In genomic region chr16:28218109-28218508, GRCh38 we compare ENCODE assay signal across 8 cellular contexts. TPM values are rescaled to one million over a fixed set of nuclear protein-coding genes. Genes with fewer than 3 reads are reported as not detected.
A peak's percentile ranks its signal among the peaks of the same experiment; 100 is the strongest.
DNase-seq lines count a peak whose midpoint lies in the region; ATAC-seq and TF ChIP-seq lines count a peak whose summit lies in the region.

No MANE protein-coding gene starts in this region.

- POLR2A ChIA-PET in activated CD4-positive, alpha-beta memory T cell treated with anti-CD3 and anti-CD28 coated beads for 36 hours (lab: Charles Lee): interaction anchor here (0.7 to 1.5 kb wide), 3 partner anchors 16 to 105 kb away, joined by 3 to 5 read pairs (median 3); no protein-coding TSS in a partner anchor

- no peak overlapping the region for H3K4me3 ChIP-seq in MG63
- H3K4me3 ChIP-seq in fibroblast of mammary gland (ENCODE audit: control insufficient read depth, low read depth, low read length): no peak overlapping the region

- no peak for ATAC-seq in GM21786 (IDR thresholded peaks at IDR 0.05; ENCODE audit: unreplicated experiment)
- no peak for ATAC-seq in HG03025 (IDR thresholded peaks at IDR 0.05; ENCODE audit: low FRiP score, unreplicated experiment)

- no peak overlapping the region for H3K4me3 Mint-ChIP-seq in activated CD4-positive, alpha-beta memory T cell treated with anti-CD3 and anti-CD28 coated beads for 36 hours

- H3K36me3 ChIP-seq in MG63: no peaks in the 10 kb centered on the region

- no peaks in the 10 kb centered on the region for H3K4me1 Mint-ChIP-seq in activated CD4-positive, alpha-beta memory T cell treated with anti-CD3 and anti-CD28 coated beads for 36 hours (ENCODE audit: low read depth)

- CTCF ChIA-PET in activated CD4-positive, alpha-beta memory T cell treated with anti-CD3 and anti-CD28 coated beads for 36 hours (lab: Charles Lee): interaction anchor here (0.6 to 5.6 kb wide), 30 partner anchors 8 to 462 kb away, joined by 3 to 71 read pairs (median 4); no protein-coding TSS in a partner anchor

- H3K36me3 Mint-ChIP-seq in activated CD4-positive, alpha-beta memory T cell treated with anti-CD3 and anti-CD28 coated beads for 36 hours: no peaks in the 10 kb centered on the region

- no peak overlapping the region for H3K27ac Mint-ChIP-seq in activated CD4-positive, alpha-beta memory T cell treated with anti-CD3 and anti-CD28 coated beads for 36 hours

- no peaks in the 10 kb centered on the region for H3K27me3 ChIP-seq in MG63

- peak; percentile 65 for TF ChIP-seq CTCF in fibroblast of mammary gland (conservative IDR thresholded peaks at IDR 0.05; ENCODE audit: control insufficient read depth, insufficient read depth, low read depth, low read length)

- H3K9me3 ChIP-seq in MG63: no peaks in the 10 kb centered on the region

- peak; percentile 4 for DNase-seq in NCI-H2196 treated with DMSO at 0.1 percent for 48 hours (lab: John Stamatoyannopoulos, UW; ENCODE audit: unreplicated experiment)
- no peak for DNase-seq in NCI-H2196 (lab: John Stamatoyannopoulos, UW; ENCODE audit: unreplicated experiment)
- peak; percentile 53 for DNase-seq in MG63
- DNase-seq in activated CD4-positive, alpha-beta memory T cell treated with anti-CD3 and anti-CD28 coated beads for 36 hours: peak; percentile 75
- peak; percentile 66 for DNase-seq in fibroblast of mammary gland (ENCODE audit: low read depth)
- peak; percentile 38 to 66 for DNase-seq in stimulated activated CD4-positive, alpha-beta T cell treated with anti-CD3 and anti-CD28 coated beads, Interleukin-2, amount 100 ng/mL, for 24 hours

- no peaks in the 10 kb centered on the region for H3K27me3 Mint-ChIP-seq in activated CD4-positive, alpha-beta memory T cell treated with anti-CD3 and anti-CD28 coated beads for 36 hours

- intact Hi-C loops in activated CD4-positive, alpha-beta memory T cell treated with anti-CD3 and anti-CD28 coated beads for 36 hours (cut with micrococcal nuclease): loop anchor here (1.0 to 5.0 kb wide), 2 partner anchors 81 to 146 kb away; no protein-coding TSS in a partner anchor

- H3K9me3 Mint-ChIP-seq in activated CD4-positive, alpha-beta memory T cell treated with anti-CD3 and anti-CD28 coated beads for 36 hours: no peaks in the 10 kb centered on the region

RNA-seq across cellular contexts. Expression of gene XPO6, which starts 6.3 kb away (rescaled TPM):
- total RNA-seq in MG63 (2014; rRNA removed; shearing (Covaris generic); ENCODE audit: low replicate concordance): 92.5 and 102 TPM in 2 replicates
- total RNA-seq in activated CD4-positive, alpha-beta memory T cell treated with anti-CD3 and anti-CD28 coated beads for 36 hours: 100 to 1,000 TPM; 201 to 214 TPM
